In genomic region chr2:1886405-1886992, GRCh38 we compare ENCODE assay signal across 8 cellular contexts.
DNase-seq lines count a peak whose midpoint lies in the region; ATAC-seq lines count a peak whose summit lies in the region.

No MANE protein-coding gene starts in this region.

- ATAC-seq in HG02642 (IDR thresholded peaks at IDR 0.05; ENCODE audit: poor library complexity, unreplicated experiment), result peak; percentile 62
- no peak for ATAC-seq in HG03196 (IDR thresholded peaks at IDR 0.05; ENCODE audit: unreplicated experiment)
- ATAC-seq in GM21737 (IDR thresholded peaks at IDR 0.05; ENCODE audit: unreplicated experiment), result no peak

- DNase-seq in GM04504 (ENCODE audit: low read depth) (peak; percentile 10), SK-N-DZ (ENCODE audit: low spot score) (peak; percentile 46), cerebellar cortex (ENCODE audit: low spot score) (peak; percentile 70), left kidney (ENCODE audit: low read depth, low spot score) (peak; percentile 89)
- peak; percentile 34 to 37 for DNase-seq in stimulated activated CD8-positive, alpha-beta memory T cell treated with anti-CD3 and anti-CD28 coated beads, Interleukin-2, amount 100 ng/mL, for 48 hours (ENCODE audit: low read depth in 2 of 2)

Comparison
In these comparisons a context has a peak if more than half of its experiments do, and no peak if none do; other contexts are left out.
1. DNase-seq: peak in every context shown above with its lines; median percentile 89 in left kidney; 70 in cerebellar cortex; 46 in SK-N-DZ; 36 in stimulated activated CD8-positive, alpha-beta memory T cell treated with anti-CD3 and anti-CD28 coated beads, Interleukin-2, amount 100 ng/mL, for 48 hours; 10 in GM04504.